Comparison of ENCODE assay signal across 16 cellular contexts in the genomic region with DNA sequence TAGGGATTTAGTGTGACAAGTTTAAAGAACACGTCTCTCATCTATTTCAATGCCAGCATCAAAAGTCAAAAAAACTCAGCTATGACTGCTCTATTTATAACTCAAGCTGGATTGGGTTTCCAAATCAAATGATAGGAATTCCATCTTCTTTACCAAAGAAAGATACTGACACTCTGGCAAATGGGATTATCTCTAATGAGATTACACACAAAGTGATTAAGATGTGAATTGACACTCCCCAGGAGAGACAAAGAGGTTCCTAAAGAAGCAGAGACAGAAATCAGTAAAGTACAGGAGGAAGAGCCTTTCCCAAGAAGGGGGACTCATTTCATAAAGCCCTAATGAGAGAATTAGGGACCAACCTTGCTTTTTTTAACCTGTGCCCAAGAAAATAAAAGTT.
DNase-seq lines count a peak whose midpoint lies in the region; ATAC-seq and TF ChIP-seq lines count a peak whose summit lies in the region.
"Had no signal": no experiment of that assay in that cellular context is flagged by ENCODE, and none has a peak within 500 bp of the region (broad histone marks: within the 10 kb centered on the region; RNA-seq: fewer than 3 reads in every experiment).

No MANE protein-coding gene starts in this region.

- H3K4me3 Mint-ChIP-seq in endodermal cell (no peak overlapping the region), progenitor cell of endocrine pancreas (ENCODE audit: low read depth) (no peak overlapping the region)
- H3K4me3 Mint-ChIP-seq: CD14-positive monocyte; CD4-positive, alpha-beta memory T cell had no signal

- H3K27ac Mint-ChIP-seq in endodermal cell (no peak overlapping the region), progenitor cell of endocrine pancreas (peak overlapping the region; percentile 39)
- H3K27ac Mint-ChIP-seq: CD14-positive monocyte; CD4-positive, alpha-beta memory T cell had no signal

- H3K4me1 ChIP-seq in endodermal cell (ENCODE audit: control insufficient read depth, insufficient read depth, low read length), result peaks cover 12% of the 10 kb centered on the region
- H3K4me1 ChIP-seq: BLaER1, HAP-1 had no signal

- ATAC-seq in GM18858 (IDR thresholded peaks at IDR 0.05; ENCODE audit: unreplicated experiment), result no peak
- ATAC-seq: GM12878 had no signal

- no peaks in the 10 kb centered on the region for H3K27me3 ChIP-seq in endodermal cell (ENCODE audit: control insufficient read depth, insufficient read depth, low read length, poor library complexity, severe bottlenecking)
- H3K27me3 ChIP-seq: BLaER1 had no signal

- H3K9me3 Mint-ChIP-seq in endodermal cell (peaks cover 2% of the 10 kb centered on the region), progenitor cell of endocrine pancreas (ENCODE audit: low read depth) (no peaks in the 10 kb centered on the region)

- DNase-seq in NCI-H524 (lab: John Stamatoyannopoulos, UW) (peak; percentile 6 to 82), endodermal cell (no peak), progenitor cell of endocrine pancreas (ENCODE audit: low spot score, unreplicated experiment) (no peak), NCI-H69 (lab: John Stamatoyannopoulos, UW) (no peak)
- no peak for DNase-seq in activated CD4-positive, alpha-beta T cell treated with anti-CD3 and anti-CD28 coated beads, Interleukin-2, amount 50 U/mL, for 4 hours
- DNase-seq: CD4-positive, alpha-beta memory T cell; DMS 273 treated with DMSO at 0.1 percent for 48 hours; DMS53; DND-41; EL; GM23248 had no signal

- H3K36me3 Mint-ChIP-seq in endodermal cell (ENCODE audit: low read depth) (no peaks in the 10 kb centered on the region), progenitor cell of endocrine pancreas (ENCODE audit: insufficient read depth) (no peaks in the 10 kb centered on the region)
- H3K36me3 Mint-ChIP-seq: CD14-positive monocyte; CD4-positive, alpha-beta memory T cell had no signal

- no peaks in the 10 kb centered on the region for H3K36me3 ChIP-seq in endodermal cell (ENCODE audit: control insufficient read depth, insufficient read depth, low read length)
- H3K36me3 ChIP-seq: BLaER1, HAP-1 had no signal

- H3K9ac ChIP-seq in endodermal cell (ENCODE audit: extremely low read depth, low read length, poor library complexity, severe bottlenecking), result no peak overlapping the region
- H3K9ac ChIP-seq: BLaER1, GM23248 had no signal

- TF ChIP-seq CTCF in endodermal cell (conservative IDR thresholded peaks at IDR 0.05) (no peak), progenitor cell of endocrine pancreas (IDR thresholded peaks at IDR 0.05; ENCODE audit: unreplicated experiment) (no peak)

- H3K4me1 Mint-ChIP-seq in endodermal cell, result peaks cover 22% of the 10 kb centered on the region
- peaks cover 2% of the 10 kb centered on the region for H3K4me1 Mint-ChIP-seq in progenitor cell of endocrine pancreas (ENCODE audit: low read depth)
- H3K4me1 Mint-ChIP-seq: CD14-positive monocyte; CD4-positive, alpha-beta memory T cell had no signal

- no peaks in the 10 kb centered on the region for H3K27me3 Mint-ChIP-seq in endodermal cell (ENCODE audit: insufficient read depth)
- peaks cover 5% of the 10 kb centered on the region for H3K27me3 Mint-ChIP-seq in progenitor cell of endocrine pancreas

- 57 to 60% methylated on average over 1 of the region's 1 CpG for WGBS in endodermal cell (ENCODE audit: insufficient coverage in 1 of 2, insufficient read length in 1 of 2), 2 experiments

- H3K4me3 ChIP-seq in endodermal cell (ENCODE audit: low read length), result peak overlapping the region; percentile 10
- H3K4me3 ChIP-seq: BLaER1, GM12878, GM23248, HAP-1 had no signal

- no peak overlapping the region for H3K27ac ChIP-seq in endodermal cell (ENCODE audit: low read depth, low read length)
- H3K27ac ChIP-seq: BLaER1, GM23248 had no signal

- H3K9me3 ChIP-seq in endodermal cell (ENCODE audit: control insufficient read depth, low read length), result no peaks in the 10 kb centered on the region
- H3K9me3 ChIP-seq: BLaER1, HAP-1 had no signal

Comparison
In these comparisons a context has a peak if more than half of its experiments do, and no peak if none do; other contexts are left out.
1. DNase-seq: peak in NCI-H524 (2 of 2); none in endodermal cell (single experiment), progenitor cell of endocrine pancreas (single experiment), activated CD4-positive, alpha-beta T cell treated with anti-CD3 and anti-CD28 coated beads, Interleukin-2, amount 50 U/mL, for 4 hours (0 of 2) and NCI-H69 (single experiment).